10 cellular contexts compared by ENCODE assay signal in the genomic region with DNA sequence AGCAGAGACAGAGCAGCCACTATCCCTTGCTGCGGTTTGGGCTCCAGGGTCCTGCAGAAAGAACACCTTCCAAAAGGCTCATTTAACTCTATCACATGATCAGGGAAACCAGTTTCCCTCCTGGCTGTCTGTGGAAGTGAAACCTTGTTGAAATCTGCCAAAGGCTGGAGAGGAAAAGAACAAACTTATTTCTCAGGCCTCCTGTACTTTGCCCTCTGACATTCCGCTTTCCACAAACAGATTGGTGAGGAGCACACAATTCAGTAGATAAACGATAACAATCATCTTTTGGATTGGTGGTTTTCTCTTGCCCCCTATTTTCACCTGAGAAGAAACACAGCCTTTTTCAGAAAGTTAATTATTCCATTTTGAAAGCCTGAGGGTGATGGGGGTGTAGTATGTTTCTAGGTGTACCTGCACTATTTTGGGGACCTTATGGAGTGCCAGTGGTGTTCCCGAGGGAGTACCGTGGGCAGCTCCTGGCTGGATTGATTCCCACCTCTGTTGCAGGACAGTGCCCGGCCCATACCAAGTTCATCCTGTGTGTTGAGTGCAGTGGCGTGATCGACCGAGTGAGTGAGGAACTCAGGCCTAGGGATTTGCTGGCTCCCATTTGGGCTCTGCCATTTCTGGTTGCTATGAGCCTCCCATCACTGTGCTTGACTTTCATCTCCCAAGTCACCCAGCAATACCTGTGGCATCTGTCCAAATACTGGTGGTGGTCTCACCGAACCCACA.
"Had no signal": no experiment of that assay in that cellular context is flagged by ENCODE, and none has a peak within 500 bp of the region (broad histone marks: within the 10 kb centered on the region; RNA-seq: fewer than 3 reads in every experiment).

No MANE protein-coding gene starts in this region.

- DNase-seq: activated CD4-positive, alpha-beta T cell treated with anti-CD3 and anti-CD28 coated beads, Interleukin-2, amount 50 U/mL, for 1 hour; activated naive CD4-positive, alpha-beta T cell treated with anti-CD3 and anti-CD28 coated beads, Interleukin-2, amount 50 U/mL, for 16 hours; activated T-cell treated with anti-CD3 and anti-CD28 coated beads for 4 hours; amniotic stem cell; dermis blood vessel endothelial cell; mesendoderm; stimulated activated naive B cell treated with anti-CD40 and anti-IgM and Interleukin-4, amounts not matched to agents 10 μg/mL and 1 μg/mL and 100 μg/mL, for 72 hours had no signal

- ATAC-seq: stimulated activated naive B cell treated with anti-CD40 and anti-IgM and Interleukin-4, amounts not matched to agents 10 μg/mL and 1 μg/mL and 100 μg/mL, for 72 hours had no signal

- H3K4me3 Mint-ChIP-seq: brain; stimulated activated naive B cell treated with anti-CD40 and anti-IgM and Interleukin-4, amounts not matched to agents 10 μg/mL and 1 μg/mL and 100 μg/mL, for 72 hours; T-helper 1 cell treated with Interleukin-12 subunit alpha and Interleukin-12 subunit beta and Interleukin-4 antibody, amounts not matched to agents 30 μg/mL and 1 μg/mL, for 36 hours had no signal

- H3K9me3 Mint-ChIP-seq: stimulated activated naive B cell treated with anti-CD40 and anti-IgM and Interleukin-4, amounts not matched to agents 10 μg/mL and 1 μg/mL and 100 μg/mL, for 72 hours had no signal

- H3K4me1 Mint-ChIP-seq: brain had no signal

- H3K27ac Mint-ChIP-seq: activated T-helper 2 cell treated with anti-CD3 and anti-CD28 coated beads, Interferon-gamma antibody, Interleukin-2, Interleukin-4, amounts not matched to agents 10 μg/mL and 5 μg/mL and 100 μg/mL, durations not matched to agents 14 hours and 24 hours and 36 hours; brain; stimulated activated naive B cell treated with anti-CD40 and anti-IgM and Interleukin-4, amounts not matched to agents 10 μg/mL and 1 μg/mL and 100 μg/mL, for 72 hours; T-helper 1 cell treated with Interleukin-12 subunit alpha and Interleukin-12 subunit beta and Interleukin-4 antibody, amounts not matched to agents 30 μg/mL and 1 μg/mL, for 36 hours had no signal

- H3K27me3 Mint-ChIP-seq: stimulated activated naive B cell treated with anti-CD40 and anti-IgM and Interleukin-4, amounts not matched to agents 10 μg/mL and 1 μg/mL and 100 μg/mL, for 72 hours had no signal
